In genomic region chr11:75667831-75668507, GRCh38 we compare ENCODE assay signal across 9 cellular contexts. TPM values are rescaled to one million over a fixed set of nuclear protein-coding genes. Genes with fewer than 3 reads are reported as not detected.
DNase-seq lines count a peak whose midpoint lies in the region; ATAC-seq, FAIRE-seq and TF ChIP-seq lines count a peak whose summit lies in the region.
"Had no signal": no experiment of that assay in that cellular context is flagged by ENCODE, and none has a peak within 500 bp of the region (broad histone marks: within the 10 kb centered on the region; RNA-seq: fewer than 3 reads in every experiment).

No MANE protein-coding gene starts in this region.

- no peaks in the 10 kb centered on the region for H3K9me2 ChIP-seq in PC-3 (replicated peaks; ENCODE audit: low read length)

- intact Hi-C loops in PC-3 (cut with micrococcal nuclease), result no loop called here
- intact Hi-C loops in kidney (cut with DNase I), result no loop called here

- CTCF ChIA-PET in BJ (lab: Yijun Ruan, JAX), result interaction anchor here (0.9 to 1.3 kb wide), 4 partner anchors 10 to 91 kb away, joined by 3 read pairs; no protein-coding TSS in a partner anchor
- CTCF ChIA-PET in PC-3 (lab: Charles Lee), result interaction anchor here (0.6 to 0.7 kb wide), 2 partner anchors 30 to 38 kb away, joined by 3 read pairs; no protein-coding TSS in a partner anchor

- H3F3A ChIP-seq in PC-3 (ENCODE audit: low read length, unreplicated experiment) (no peaks in the 10 kb centered on the region), smooth muscle cell (ENCODE audit: low read depth) (no peaks in the 10 kb centered on the region)

- H3K27ac ChIP-seq in PC-3 (ENCODE audit: low read length) (no peak overlapping the region), kidney (ENCODE audit: low read depth in 2 of 2, low read length in 2 of 2) (no peak overlapping the region), smooth muscle cell (ENCODE audit: low read depth) (no peak overlapping the region)

- H3K79me2 ChIP-seq in PC-3 (ENCODE audit: low read length), result no peaks in the 10 kb centered on the region
- H3K79me2 ChIP-seq in smooth muscle cell (ENCODE audit: low read depth), result no peaks in the 10 kb centered on the region

- DNase-seq in BJ (ENCODE audit: low read depth) (no peak), PC-3 (peak; percentile 47), cerebellum (ENCODE audit: low spot score) (peak; percentile 81), kidney (peak; percentile 87), smooth muscle cell (lab: John Stamatoyannopoulos, UW; ENCODE audit: unreplicated experiment) (no peak), T-helper 9 cell (no peak)

- H4K20me1 ChIP-seq in PC-3 (ENCODE audit: low read length) (no peaks in the 10 kb centered on the region), smooth muscle cell (ENCODE audit: low read depth) (no peaks in the 10 kb centered on the region)

- peak overlapping the region; percentile 91 for H3K4me2 ChIP-seq in PC-3 (ENCODE audit: low read length)
- peak overlapping the region; percentile 88 for H3K4me2 ChIP-seq in smooth muscle cell

- H3K9me3 ChIP-seq in PC-3 (ENCODE audit: low read length), result no peaks in the 10 kb centered on the region
- H3K9me3 ChIP-seq in kidney (ENCODE audit: control insufficient read depth in 1 of 2, low read length in 2 of 2), result no peaks in the 10 kb centered on the region
- H3K9me3 ChIP-seq in smooth muscle cell (replicated peaks; ENCODE audit: low read depth), result no peaks in the 10 kb centered on the region

- ATAC-seq in GM21360 (IDR thresholded peaks at IDR 0.05; ENCODE audit: unreplicated experiment) (peak; percentile 57), PC-3 (peak; percentile 58), GM18502 (IDR thresholded peaks at IDR 0.05; ENCODE audit: poor library complexity, unreplicated experiment) (no peak)

- POLR2A ChIA-PET in BJ (lab: Charles Lee), result interaction anchor here (1.0 kb wide), 1 partner anchor 12 kb away, joined by 3 read pairs; no protein-coding TSS in a partner anchor
- POLR2A ChIA-PET in PC-3 (lab: Charles Lee; ENCODE audit: unreplicated experiment), result no interaction called here

- FAIRE-seq in kidney (lab: Jason Lieb, UNC), result no peak

- H3K36me3 ChIP-seq in BJ (ENCODE audit: control insufficient read depth, insufficient read depth, low read length), result no peaks in the 10 kb centered on the region
- no peaks in the 10 kb centered on the region for H3K36me3 ChIP-seq in PC-3 (ENCODE audit: low read depth, low read length)
- H3K36me3 ChIP-seq in kidney (ENCODE audit: control insufficient read depth in 1 of 2, insufficient read depth in 2 of 2, low read length in 2 of 2), result no peaks in the 10 kb centered on the region
- H3K36me3 ChIP-seq in smooth muscle cell (ENCODE audit: low read depth), result no peaks in the 10 kb centered on the region

- H3K9ac ChIP-seq in PC-3 (ENCODE audit: low read length) (no peak overlapping the region; the same call in 1 of the 2 replicates), kidney (ENCODE audit: low read length in 2 of 2) (no peak overlapping the region), smooth muscle cell (ENCODE audit: low read depth) (no peak overlapping the region)

- WGBS in smooth muscle cell (ENCODE audit: low lambda C conversion rate), result 5% methylated on average over 64 of the region's 77 CpGs

- no peak for TF ChIP-seq CTCF in BJ (IDR thresholded peaks at IDR 0.05; ENCODE audit: insufficient read depth, low read depth, low read length)
- no peak for TF ChIP-seq CTCF in PC-3 (conservative IDR thresholded peaks at IDR 0.05; ENCODE audit: low read depth, low read length)
- no peak for TF ChIP-seq CTCF in kidney (IDR thresholded peaks at IDR 0.05; ENCODE audit: borderline replicate concordance, extremely low read depth, insufficient read depth)
- TF ChIP-seq CTCF in smooth muscle cell (IDR thresholded peaks at IDR 0.05; ENCODE audit: borderline replicate concordance, insufficient read depth, poor library complexity, severe bottlenecking), result no peak

- H3K4me3 ChIP-seq in BJ (ENCODE audit: low read depth, low read length) (peak overlapping the region; percentile 45), PC-3 (ENCODE audit: low read length) (peak overlapping the region; percentile 70), kidney (ENCODE audit: low read length in 2 of 2) (peak overlapping the region; percentile 44 to 54), smooth muscle cell (peak overlapping the region; percentile 55)

- BruUV-seq in PC-3 (replicated peaks; lab: Mats Ljungman, UMichigan), result no TSS peak

- peak overlapping the region; percentile 88 for H2AFZ ChIP-seq in PC-3 (ENCODE audit: low read length)
- H2AFZ ChIP-seq in smooth muscle cell (ENCODE audit: low read depth), result peak overlapping the region; percentile 69

- H3K27me3 ChIP-seq in BJ (ENCODE audit: control insufficient read depth, insufficient read depth, low read length) (peaks cover 24% of the 10 kb centered on the region), PC-3 (ENCODE audit: low read length) (peaks cover 30% of the 10 kb centered on the region), smooth muscle cell (ENCODE audit: low read depth) (peaks cover 98% of the 10 kb centered on the region)

- 0 out of 2 replicates have a peak, but pooled peaks cover 4% of the 10 kb centered on the region for H3K4me1 ChIP-seq in PC-3 (ENCODE audit: insufficient read depth, low read length)
- H3K4me1 ChIP-seq in kidney (ENCODE audit: control insufficient read depth in 1 of 2, insufficient read depth in 1 of 2, low read depth in 1 of 2, low read length in 2 of 2), result peaks cover 0 to 6% of the 10 kb centered on the region in 2 donors
- H3K4me1 ChIP-seq in smooth muscle cell (ENCODE audit: low read depth), result peaks cover 12% of the 10 kb centered on the region

RNA-seq across cellular contexts. Expression of gene MAP6, which starts 0.9 kb away (rescaled TPM):
- 10.9 and 12.3 TPM in 2 replicates for polyA plus RNA-seq in BJ (2011; rRNA removed)
- 6.3 and 7.4 TPM in 2 replicates for polyA minus RNA-seq in BJ (2011; rRNA and poly(A)+ RNA removed)
- 0.47 and 1.3 TPM in 2 replicates for total RNA-seq in PC-3 (2014; rRNA removed)
- total RNA-seq in cerebellum, result 92.6 TPM
- 7.7 TPM for total RNA-seq in kidney
- 21.3 TPM for polyA plus RNA-seq in kidney (ENCODE audit: insufficient read depth, low read depth, low replicate concordance)
- 0.09 and 0.22 TPM in 2 replicates for total RNA-seq in smooth muscle cell
- polyA plus RNA-seq in smooth muscle cell, result 0.43 and 0.47 TPM in 2 replicates

RNA-seq across cellular contexts. Expression of gene MOGAT2, which starts 49.7 kb away (rescaled TPM):
- polyA plus RNA-seq in BJ (2011; rRNA removed) (not detected in 2 replicates), kidney (ENCODE audit: insufficient read depth, low read depth, low replicate concordance) (1.1 TPM), smooth muscle cell (not detected in 2 replicates)
- polyA minus RNA-seq in BJ (2011; rRNA and poly(A)+ RNA removed), result not detected in 2 replicates
- total RNA-seq in PC-3 (2014; rRNA removed) (not detected in 2 replicates), cerebellum (0.27 TPM), kidney (not detected), smooth muscle cell (not detected in 2 replicates)
- total RNA-seq: renal cortical epithelial cell had no signal

Comparison
In these comparisons a context has a peak if more than half of its experiments do, and no peak if none do; other contexts are left out.
1. DNase-seq: peak in PC-3 (single experiment), cerebellum (single experiment) and kidney (single experiment); none in BJ (single experiment), smooth muscle cell (single experiment) and T-helper 9 cell (single experiment).
2. RNA of gene MAP6, which starts 0.9 kb away (total RNA-seq): 92.6 TPM in cerebellum (single experiment); 7.7 TPM in kidney (single experiment), 0.47 to 1.3 TPM in PC-3 and 0.09 to 0.22 TPM in smooth muscle cell; every median in the first group is over 10 times any median in the second.
3. Peak in every context shown above with its lines, with median percentiles within 50 percentile points of each other: H3K4me3 ChIP-seq.